In the genomic region with DNA sequence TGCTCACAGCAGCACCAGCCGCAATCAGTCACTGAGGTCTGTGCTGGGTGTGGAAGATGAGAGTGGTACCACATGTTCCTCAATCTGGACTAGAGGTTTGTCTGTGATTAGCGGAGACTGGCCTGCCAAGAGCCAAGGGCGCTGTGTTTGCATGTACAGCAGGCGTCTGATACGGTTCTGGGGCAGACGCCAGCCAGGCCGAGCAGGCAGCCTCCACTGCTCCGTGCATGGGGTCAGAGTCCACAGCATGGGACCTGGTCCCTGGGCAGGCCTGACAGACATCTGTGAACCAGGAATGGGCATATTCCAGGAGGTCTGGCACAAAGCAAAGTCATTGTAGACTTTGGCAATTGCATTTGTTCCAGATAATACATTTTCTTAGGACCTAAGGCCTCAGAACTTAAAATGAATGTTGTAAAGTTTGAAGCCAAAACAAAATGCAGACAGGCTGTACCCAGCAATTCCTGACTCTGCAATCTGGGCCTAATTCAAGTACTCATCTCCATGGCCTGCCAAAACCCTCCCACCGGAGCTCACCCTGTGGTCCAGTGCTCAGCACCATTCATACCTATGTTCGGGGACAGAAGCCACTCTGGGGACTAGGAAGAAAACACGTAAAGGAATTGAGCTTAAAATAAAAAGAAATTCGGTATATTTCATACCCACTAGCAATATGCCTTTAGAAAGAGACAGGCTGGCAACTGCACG, we compare ENCODE assay signal across 1 cellular context.
TF ChIP-seq lines count a peak whose summit lies in the region.

No MANE protein-coding gene starts in this region.

TF ChIP-seq in H1, 55 proteins besides CTCF, POLR2A, EP300 and RAD21 (continued from another document):
- TF ChIP-seq, protein P1, sequence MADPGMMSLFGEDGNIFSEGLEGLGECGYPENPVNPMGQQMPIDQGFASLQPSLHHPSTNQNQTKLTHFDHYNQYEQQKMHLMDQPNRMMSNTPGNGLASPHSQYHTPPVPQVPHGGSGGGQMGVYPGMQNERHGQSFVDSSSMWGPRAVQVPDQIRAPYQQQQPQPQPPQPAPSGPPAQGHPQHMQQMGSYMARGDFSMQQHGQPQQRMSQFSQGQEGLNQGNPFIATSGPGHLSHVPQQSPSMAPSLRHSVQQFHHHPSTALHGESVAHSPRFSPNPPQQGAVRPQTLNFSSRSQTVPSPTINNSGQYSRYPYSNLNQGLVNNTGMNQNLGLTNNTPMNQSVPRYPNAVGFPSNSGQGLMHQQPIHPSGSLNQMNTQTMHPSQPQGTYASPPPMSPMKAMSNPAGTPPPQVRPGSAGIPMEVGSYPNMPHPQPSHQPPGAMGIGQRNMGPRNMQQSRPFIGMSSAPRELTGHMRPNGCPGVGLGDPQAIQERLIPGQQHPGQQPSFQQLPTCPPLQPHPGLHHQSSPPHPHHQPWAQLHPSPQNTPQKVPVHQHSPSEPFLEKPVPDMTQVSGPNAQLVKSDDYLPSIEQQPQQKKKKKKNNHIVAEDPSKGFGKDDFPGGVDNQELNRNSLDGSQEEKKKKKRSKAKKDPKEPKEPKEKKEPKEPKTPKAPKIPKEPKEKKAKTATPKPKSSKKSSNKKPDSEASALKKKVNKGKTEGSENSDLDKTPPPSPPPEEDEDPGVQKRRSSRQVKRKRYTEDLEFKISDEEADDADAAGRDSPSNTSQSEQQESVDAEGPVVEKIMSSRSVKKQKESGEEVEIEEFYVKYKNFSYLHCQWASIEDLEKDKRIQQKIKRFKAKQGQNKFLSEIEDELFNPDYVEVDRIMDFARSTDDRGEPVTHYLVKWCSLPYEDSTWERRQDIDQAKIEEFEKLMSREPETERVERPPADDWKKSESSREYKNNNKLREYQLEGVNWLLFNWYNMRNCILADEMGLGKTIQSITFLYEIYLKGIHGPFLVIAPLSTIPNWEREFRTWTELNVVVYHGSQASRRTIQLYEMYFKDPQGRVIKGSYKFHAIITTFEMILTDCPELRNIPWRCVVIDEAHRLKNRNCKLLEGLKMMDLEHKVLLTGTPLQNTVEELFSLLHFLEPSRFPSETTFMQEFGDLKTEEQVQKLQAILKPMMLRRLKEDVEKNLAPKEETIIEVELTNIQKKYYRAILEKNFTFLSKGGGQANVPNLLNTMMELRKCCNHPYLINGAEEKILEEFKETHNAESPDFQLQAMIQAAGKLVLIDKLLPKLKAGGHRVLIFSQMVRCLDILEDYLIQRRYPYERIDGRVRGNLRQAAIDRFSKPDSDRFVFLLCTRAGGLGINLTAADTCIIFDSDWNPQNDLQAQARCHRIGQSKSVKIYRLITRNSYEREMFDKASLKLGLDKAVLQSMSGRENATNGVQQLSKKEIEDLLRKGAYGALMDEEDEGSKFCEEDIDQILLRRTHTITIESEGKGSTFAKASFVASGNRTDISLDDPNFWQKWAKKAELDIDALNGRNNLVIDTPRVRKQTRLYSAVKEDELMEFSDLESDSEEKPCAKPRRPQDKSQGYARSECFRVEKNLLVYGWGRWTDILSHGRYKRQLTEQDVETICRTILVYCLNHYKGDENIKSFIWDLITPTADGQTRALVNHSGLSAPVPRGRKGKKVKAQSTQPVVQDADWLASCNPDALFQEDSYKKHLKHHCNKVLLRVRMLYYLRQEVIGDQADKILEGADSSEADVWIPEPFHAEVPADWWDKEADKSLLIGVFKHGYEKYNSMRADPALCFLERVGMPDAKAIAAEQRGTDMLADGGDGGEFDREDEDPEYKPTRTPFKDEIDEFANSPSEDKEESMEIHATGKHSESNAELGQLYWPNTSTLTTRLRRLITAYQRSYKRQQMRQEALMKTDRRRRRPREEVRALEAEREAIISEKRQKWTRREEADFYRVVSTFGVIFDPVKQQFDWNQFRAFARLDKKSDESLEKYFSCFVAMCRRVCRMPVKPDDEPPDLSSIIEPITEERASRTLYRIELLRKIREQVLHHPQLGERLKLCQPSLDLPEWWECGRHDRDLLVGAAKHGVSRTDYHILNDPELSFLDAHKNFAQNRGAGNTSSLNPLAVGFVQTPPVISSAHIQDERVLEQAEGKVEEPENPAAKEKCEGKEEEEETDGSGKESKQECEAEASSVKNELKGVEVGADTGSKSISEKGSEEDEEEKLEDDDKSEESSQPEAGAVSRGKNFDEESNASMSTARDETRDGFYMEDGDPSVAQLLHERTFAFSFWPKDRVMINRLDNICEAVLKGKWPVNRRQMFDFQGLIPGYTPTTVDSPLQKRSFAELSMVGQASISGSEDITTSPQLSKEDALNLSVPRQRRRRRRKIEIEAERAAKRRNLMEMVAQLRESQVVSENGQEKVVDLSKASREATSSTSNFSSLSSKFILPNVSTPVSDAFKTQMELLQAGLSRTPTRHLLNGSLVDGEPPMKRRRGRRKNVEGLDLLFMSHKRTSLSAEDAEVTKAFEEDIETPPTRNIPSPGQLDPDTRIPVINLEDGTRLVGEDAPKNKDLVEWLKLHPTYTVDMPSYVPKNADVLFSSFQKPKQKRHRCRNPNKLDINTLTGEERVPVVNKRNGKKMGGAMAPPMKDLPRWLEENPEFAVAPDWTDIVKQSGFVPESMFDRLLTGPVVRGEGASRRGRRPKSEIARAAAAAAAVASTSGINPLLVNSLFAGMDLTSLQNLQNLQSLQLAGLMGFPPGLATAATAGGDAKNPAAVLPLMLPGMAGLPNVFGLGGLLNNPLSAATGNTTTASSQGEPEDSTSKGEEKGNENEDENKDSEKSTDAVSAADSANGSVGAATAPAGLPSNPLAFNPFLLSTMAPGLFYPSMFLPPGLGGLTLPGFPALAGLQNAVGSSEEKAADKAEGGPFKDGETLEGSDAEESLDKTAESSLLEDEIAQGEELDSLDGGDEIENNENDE (IDR thresholded peaks at IDR 0.05; ENCODE audit: insufficient replicate concordance, low read length) = no peak
- TF ChIP-seq JUN (IDR thresholded peaks at IDR 0.05; ENCODE audit: low read depth, low read length) (no peak), BRCA1 (IDR thresholded peaks at IDR 0.05; ENCODE audit: low read depth, low read length) (no peak)
